18 cellular contexts compared by ENCODE assay signal in the genomic region with DNA sequence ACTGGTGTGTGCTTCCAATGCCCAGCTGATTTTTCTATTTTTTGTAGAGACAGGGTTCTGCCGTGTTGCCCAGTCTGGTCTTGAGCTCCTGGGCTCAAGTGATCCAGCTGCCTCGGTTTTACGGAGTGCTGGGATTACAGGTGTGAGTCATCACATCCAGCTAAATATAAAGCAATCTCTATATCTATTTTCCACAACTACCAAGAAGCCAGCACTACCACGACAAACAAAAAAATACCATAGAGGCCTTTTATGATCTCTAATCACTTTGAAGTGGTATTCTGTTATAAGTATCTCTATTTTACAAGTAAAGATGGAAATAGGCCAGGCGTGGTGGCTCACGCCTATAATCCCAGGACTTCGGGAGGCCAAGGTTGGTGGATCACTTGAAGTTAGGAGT.
"Had no signal": no experiment of that assay in that cellular context is flagged by ENCODE, and none has a peak within 500 bp of the region (broad histone marks: within the 10 kb centered on the region; RNA-seq: fewer than 3 reads in every experiment).

No MANE protein-coding gene starts in this region.

- DNase-seq: activated CD4-positive, alpha-beta T cell treated with anti-CD3 and anti-CD28 coated beads for 4 hours; activated CD8-positive, alpha-beta memory T cell treated with anti-CD3 and anti-CD28 coated beads, Interleukin-2, amount 50 U/mL, for 4 hours; activated CD8-positive, alpha-beta T cell treated with anti-CD3 and anti-CD28 coated beads, Interleukin-2, amount 10 ng/mL, durations not matched to agents 7 days and 5 days; activated naive CD8-positive, alpha-beta T cell treated with anti-CD3 and anti-CD28 coated beads for 36 hours; central memory CD4-positive, alpha-beta T cell; effector memory CD4-positive, alpha-beta T cell; heart right ventricle; left lung; nucleus accumbens; posterior cingulate gyrus; right cardiac atrium; spleen; stimulated activated CD4-positive, alpha-beta T cell treated with anti-CD3 and anti-CD28 coated beads, Interleukin-1b, Interleukin-23, amount 100 ng/mL, for 48 hours; stimulated activated naive CD8-positive, alpha-beta T cell treated with anti-CD3 and anti-CD28 coated beads, Interleukin-15, amount 100 ng/mL, for 72 hours; T-helper 2 cell; upper lobe of left lung had no signal

- H3K4me3 ChIP-seq: heart right ventricle, left lung, spleen, upper lobe of left lung had no signal

- H3K27ac ChIP-seq: heart right ventricle, left lung, spleen, upper lobe of left lung had no signal

- ATAC-seq: activated CD8-positive, alpha-beta T cell treated with anti-CD3 and anti-CD28 coated beads, Interleukin-2, amount 10 ng/mL, durations not matched to agents 7 days and 5 days; left lung; natural killer cell treated with Interleukin-12 subunit alpha and Interleukin-12 subunit beta and Interleukin-15 and Interleukin-18, amount 100 ng/mL, for 72 hours; right cardiac atrium; SK-N-SH treated with all-trans-retinoic acid at 6 μM for 48 hours; stimulated activated naive CD8-positive, alpha-beta T cell treated with anti-CD3 and anti-CD28 coated beads, Interleukin-15, amount 100 ng/mL, for 72 hours had no signal

- H3K9me3 ChIP-seq: heart right ventricle, left lung, spleen, upper lobe of left lung had no signal

- H3K27me3 ChIP-seq: heart right ventricle, left lung, spleen, upper lobe of left lung had no signal
